Comparison of ENCODE assay signal across 8 cellular contexts in the genomic region with DNA sequence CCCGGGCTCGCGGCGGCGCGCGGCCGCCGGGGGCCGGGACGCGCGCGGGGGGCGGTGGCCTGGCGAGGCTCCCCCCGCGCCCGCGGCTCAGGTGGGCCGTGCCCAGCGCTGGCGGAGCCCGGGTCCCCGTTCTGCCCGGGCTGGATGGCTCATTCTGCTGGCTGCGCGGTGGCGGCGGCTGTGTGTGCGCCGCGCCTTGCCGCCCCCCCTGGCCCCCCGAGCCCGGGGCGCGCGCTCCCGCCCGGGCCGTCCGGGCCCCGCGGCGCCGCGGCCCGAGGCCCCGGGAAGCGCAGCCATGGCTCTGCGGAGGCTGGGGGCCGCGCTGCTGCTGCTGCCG. TPM values are rescaled to one million over a fixed set of nuclear protein-coding genes. Genes with fewer than 3 reads are reported as not detected.
DNase-seq lines count a peak whose midpoint lies in the region; ATAC-seq and TF ChIP-seq lines count a peak whose summit lies in the region.

A gene (plus strand): TSS at position 152 of the 337 bp plus-strand sequence. CDS start 144 bp downstream, at position 296.

- TF ChIP-seq CTCF in cardiac muscle cell (IDR thresholded peaks at IDR 0.05; ENCODE audit: low read depth, low read length): no peak

- peaks cover 23% of the 10 kb centered on the region for H3K4me1 ChIP-seq in cardiac muscle cell (ENCODE audit: low read depth)

- no peaks in the 10 kb centered on the region for H3K36me3 ChIP-seq in cardiac muscle cell

- H3K9me3 Mint-ChIP-seq in activated naive CD4-positive, alpha-beta T cell treated with anti-CD3 and anti-CD28 coated beads, Interleukin-2, amount 50 U/mL, for 24 hours: no peaks in the 10 kb centered on the region

- H3K27me3 Mint-ChIP-seq in activated naive CD4-positive, alpha-beta T cell treated with anti-CD3 and anti-CD28 coated beads, Interleukin-2, amount 50 U/mL, for 24 hours: peaks cover 41% of the 10 kb centered on the region

- peak within 1 kb of the TSS; percentile 60 for H3K27ac ChIP-seq in cardiac muscle cell

- no peaks in the 10 kb centered on the region for H3K9me3 ChIP-seq in cardiac muscle cell (ENCODE audit: low read depth)

- in situ Hi-C loops in KBM-7 (cut with MboI; ENCODE audit: low pct_unique_long_range_greater_than_20kb, low sequenced_read_pairs): no loop called here

- intact Hi-C loops in posterior cingulate gyrus (cut with DNase I): no loop called here

- peaks cover 7% of the 10 kb centered on the region for H3K4me1 Mint-ChIP-seq in activated naive CD4-positive, alpha-beta T cell treated with anti-CD3 and anti-CD28 coated beads, Interleukin-2, amount 50 U/mL, for 24 hours

- peak within 1 kb of the TSS; percentile 81 for H3K4me3 Mint-ChIP-seq in activated naive CD4-positive, alpha-beta T cell treated with anti-CD3 and anti-CD28 coated beads, Interleukin-2, amount 50 U/mL, for 24 hours

- DNase-seq in NCI-H146 (lab: John Stamatoyannopoulos, UW): peak; percentile 47
- no peak for DNase-seq in NCI-H146 treated with DMSO at 0.1 percent for 48 hours (lab: John Stamatoyannopoulos, UW; ENCODE audit: unreplicated experiment)
- peak; percentile 60 for DNase-seq in NCI-H1092 treated with DMSO at 0.1 percent for 48 hours (lab: John Stamatoyannopoulos, UW)
- DNase-seq in cardiac muscle cell (ENCODE audit: low read depth in 1 of 2, low spot score in 1 of 2): peak in 1 of 2 donors; percentile 74
- peak; percentile 47 to 94 (median 64) for DNase-seq in posterior cingulate gyrus
- DNase-seq in KBM-7: no peak

- no peaks in the 10 kb centered on the region for H3K27me3 ChIP-seq in cardiac muscle cell

- H3K36me3 Mint-ChIP-seq in activated naive CD4-positive, alpha-beta T cell treated with anti-CD3 and anti-CD28 coated beads, Interleukin-2, amount 50 U/mL, for 24 hours: peaks cover 2% of the 10 kb centered on the region

- H3K27ac Mint-ChIP-seq in activated naive CD4-positive, alpha-beta T cell treated with anti-CD3 and anti-CD28 coated beads, Interleukin-2, amount 50 U/mL, for 24 hours: peak within 1 kb of the TSS; percentile 17

- no peak for ATAC-seq in GM21390 (IDR thresholded peaks at IDR 0.05; ENCODE audit: unreplicated experiment)

- peak within 1 kb of the TSS; percentile 82 for H3K4me3 ChIP-seq in cardiac muscle cell

RNA-seq across cellular contexts. Expression of the gene that starts here (rescaled TPM):
- total RNA-seq in cardiac muscle cell: 58.2 and 96.3 TPM in 2 replicates
- 38.8 and 58.8 TPM in 2 replicates for polyA plus RNA-seq in cardiac muscle cell

Comparison
In these comparisons a context has a peak if more than half of its experiments do, and no peak if none do; other contexts are left out.
1. DNase-seq: peak in NCI-H146 (single experiment), NCI-H1092 treated with DMSO at 0.1 percent for 48 hours (single experiment) and posterior cingulate gyrus (10 of 10); none in NCI-H146 treated with DMSO at 0.1 percent for 48 hours (single experiment) and KBM-7 (single experiment).